8 cellular contexts compared by ENCODE assay signal in genomic region chr4:69823481-69824186, GRCh38. TPM values are rescaled to one million over a fixed set of nuclear protein-coding genes. Genes with fewer than 3 reads are reported as not detected.
DNase-seq lines count a peak whose midpoint lies in the region; ATAC-seq and TF ChIP-seq lines count a peak whose summit lies in the region.

No MANE protein-coding gene starts in this region.

- no peaks in the 10 kb centered on the region for H3K4me1 ChIP-seq in testis

- TF ChIP-seq POLR2A in testis (IDR thresholded peaks at IDR 0.05) (no peak), lower leg skin (IDR thresholded peaks at IDR 0.05) (no peak)

- H3K27me3 ChIP-seq in testis = no peaks in the 10 kb centered on the region

- intact Hi-C loops in testis (cut with DNase I; ENCODE audit: low total_unique reads) (no loop called here), lower leg skin (cut with DNase I; ENCODE audit: low total_unique reads) (no loop called here)

- H3K27ac ChIP-seq in testis = no peak overlapping the region

- H3K9me3 ChIP-seq in testis = no peaks in the 10 kb centered on the region

- WGBS in testis, 2 donors = 74 to 77% methylated on average over 8 of the region's 8 CpGs
- WGBS in lower leg skin, 2 donors = 71 to 73% methylated on average over 8 of the region's 8 CpGs

- H3K4me3 ChIP-seq in testis (no peak overlapping the region), lower leg skin (ENCODE audit: low read depth, poor library complexity, severe bottlenecking) (no peak overlapping the region)

- peak; percentile 89 for ATAC-seq in GM18519 (IDR thresholded peaks at IDR 0.05; ENCODE audit: low FRiP score, unreplicated experiment)
- ATAC-seq in HG02981 (IDR thresholded peaks at IDR 0.05; ENCODE audit: unreplicated experiment) = peak; percentile 90

- no peaks in the 10 kb centered on the region for H3K36me3 ChIP-seq in testis (ENCODE audit: low read depth, missing control alignments)

- peak; percentile 76 for DNase-seq in AML-193 (lab: John Stamatoyannopoulos, UW)
- DNase-seq in NCI-H2107 treated with DMSO at 0.1 percent for 48 hours (lab: John Stamatoyannopoulos, UW; ENCODE audit: unreplicated experiment) = peak; percentile 41
- DNase-seq in activated T-cell treated with anti-CD3 and anti-CD28 coated beads for 24 hours (ENCODE audit: low read depth) = peak; percentile 12
- DNase-seq in iris pigment epithelial cell (ENCODE audit: low read depth) = peak; percentile 73
- peak; percentile 25 for DNase-seq in testis
- DNase-seq in lower leg skin (ENCODE audit: low spot score in 2 of 2) = no peak

- TF ChIP-seq CTCF in testis (IDR thresholded peaks at IDR 0.05) (peak in 1 of 3 experiments; percentile 14), lower leg skin (IDR thresholded peaks at IDR 0.05) (peak in 1 of 3 donors; percentile 54)

RNA-seq across cellular contexts. Expression of gene SULT1E1, which starts 36.3 kb away (rescaled TPM):
- not detected for total RNA-seq in testis
- polyA plus RNA-seq in testis (ENCODE audit: insufficient read depth, low read depth, low replicate concordance) = not detected
- 10 to 100 TPM; 15.7 to 45.2 (median 34.3) TPM for total RNA-seq in lower leg skin

Comparison
In these comparisons a context has a peak if more than half of its experiments do, and no peak if none do; other contexts are left out.
1. DNase-seq: peak in AML-193 (2 of 2), NCI-H2107 treated with DMSO at 0.1 percent for 48 hours (single experiment), activated T-cell treated with anti-CD3 and anti-CD28 coated beads for 24 hours (single experiment), iris pigment epithelial cell (single experiment) and testis (single experiment); none in lower leg skin (0 of 2).
2. RNA of gene SULT1E1, which starts 36.3 kb away (total RNA-seq): 15.7 to 45.2 TPM in lower leg skin; not detected in testis; every median in the first group is over 10 times any median in the second.